In the genomic region with DNA sequence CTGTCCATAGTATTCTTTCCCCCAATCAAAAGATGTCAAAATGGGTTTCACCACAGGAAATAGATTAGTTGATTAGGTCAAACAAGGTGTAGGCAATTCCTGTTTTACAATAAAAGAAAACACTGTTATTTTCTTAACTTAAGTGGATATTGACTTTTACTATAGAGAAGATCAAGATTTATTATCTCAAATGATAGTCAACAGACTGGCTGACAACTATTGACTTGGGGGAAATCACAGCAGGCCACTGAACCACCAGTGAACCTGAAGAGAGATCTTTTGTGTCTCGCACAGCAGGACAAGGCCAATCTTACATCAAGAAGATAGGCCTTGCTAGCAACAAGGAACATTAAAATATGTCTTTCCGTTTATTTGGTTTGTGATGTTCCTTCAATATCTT, we compare ENCODE assay signal across 2 cellular contexts.
TF ChIP-seq lines count a peak whose summit lies in the region.

No MANE protein-coding gene starts in this region.

TF ChIP-seq in GM23338, 12 proteins besides CTCF, POLR2A, EP300 and RAD21 (continued from another document):
- TF ChIP-seq, protein P1, sequence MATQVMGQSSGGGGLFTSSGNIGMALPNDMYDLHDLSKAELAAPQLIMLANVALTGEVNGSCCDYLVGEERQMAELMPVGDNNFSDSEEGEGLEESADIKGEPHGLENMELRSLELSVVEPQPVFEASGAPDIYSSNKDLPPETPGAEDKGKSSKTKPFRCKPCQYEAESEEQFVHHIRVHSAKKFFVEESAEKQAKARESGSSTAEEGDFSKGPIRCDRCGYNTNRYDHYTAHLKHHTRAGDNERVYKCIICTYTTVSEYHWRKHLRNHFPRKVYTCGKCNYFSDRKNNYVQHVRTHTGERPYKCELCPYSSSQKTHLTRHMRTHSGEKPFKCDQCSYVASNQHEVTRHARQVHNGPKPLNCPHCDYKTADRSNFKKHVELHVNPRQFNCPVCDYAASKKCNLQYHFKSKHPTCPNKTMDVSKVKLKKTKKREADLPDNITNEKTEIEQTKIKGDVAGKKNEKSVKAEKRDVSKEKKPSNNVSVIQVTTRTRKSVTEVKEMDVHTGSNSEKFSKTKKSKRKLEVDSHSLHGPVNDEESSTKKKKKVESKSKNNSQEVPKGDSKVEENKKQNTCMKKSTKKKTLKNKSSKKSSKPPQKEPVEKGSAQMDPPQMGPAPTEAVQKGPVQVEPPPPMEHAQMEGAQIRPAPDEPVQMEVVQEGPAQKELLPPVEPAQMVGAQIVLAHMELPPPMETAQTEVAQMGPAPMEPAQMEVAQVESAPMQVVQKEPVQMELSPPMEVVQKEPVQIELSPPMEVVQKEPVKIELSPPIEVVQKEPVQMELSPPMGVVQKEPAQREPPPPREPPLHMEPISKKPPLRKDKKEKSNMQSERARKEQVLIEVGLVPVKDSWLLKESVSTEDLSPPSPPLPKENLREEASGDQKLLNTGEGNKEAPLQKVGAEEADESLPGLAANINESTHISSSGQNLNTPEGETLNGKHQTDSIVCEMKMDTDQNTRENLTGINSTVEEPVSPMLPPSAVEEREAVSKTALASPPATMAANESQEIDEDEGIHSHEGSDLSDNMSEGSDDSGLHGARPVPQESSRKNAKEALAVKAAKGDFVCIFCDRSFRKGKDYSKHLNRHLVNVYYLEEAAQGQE (IDR thresholded peaks at IDR 0.05; ENCODE audit: unreplicated experiment), result no peak
- no peak for TF ChIP-seq EZH2phosphoT487 (IDR thresholded peaks at IDR 0.05; ENCODE audit: unreplicated experiment)
TF ChIP-seq in GM23338: peak in this region for 0.

TF ChIP-seq in H1, 55 proteins besides CTCF, POLR2A, EP300 and RAD21 (continued from another document):
- TF ChIP-seq, protein P2, sequence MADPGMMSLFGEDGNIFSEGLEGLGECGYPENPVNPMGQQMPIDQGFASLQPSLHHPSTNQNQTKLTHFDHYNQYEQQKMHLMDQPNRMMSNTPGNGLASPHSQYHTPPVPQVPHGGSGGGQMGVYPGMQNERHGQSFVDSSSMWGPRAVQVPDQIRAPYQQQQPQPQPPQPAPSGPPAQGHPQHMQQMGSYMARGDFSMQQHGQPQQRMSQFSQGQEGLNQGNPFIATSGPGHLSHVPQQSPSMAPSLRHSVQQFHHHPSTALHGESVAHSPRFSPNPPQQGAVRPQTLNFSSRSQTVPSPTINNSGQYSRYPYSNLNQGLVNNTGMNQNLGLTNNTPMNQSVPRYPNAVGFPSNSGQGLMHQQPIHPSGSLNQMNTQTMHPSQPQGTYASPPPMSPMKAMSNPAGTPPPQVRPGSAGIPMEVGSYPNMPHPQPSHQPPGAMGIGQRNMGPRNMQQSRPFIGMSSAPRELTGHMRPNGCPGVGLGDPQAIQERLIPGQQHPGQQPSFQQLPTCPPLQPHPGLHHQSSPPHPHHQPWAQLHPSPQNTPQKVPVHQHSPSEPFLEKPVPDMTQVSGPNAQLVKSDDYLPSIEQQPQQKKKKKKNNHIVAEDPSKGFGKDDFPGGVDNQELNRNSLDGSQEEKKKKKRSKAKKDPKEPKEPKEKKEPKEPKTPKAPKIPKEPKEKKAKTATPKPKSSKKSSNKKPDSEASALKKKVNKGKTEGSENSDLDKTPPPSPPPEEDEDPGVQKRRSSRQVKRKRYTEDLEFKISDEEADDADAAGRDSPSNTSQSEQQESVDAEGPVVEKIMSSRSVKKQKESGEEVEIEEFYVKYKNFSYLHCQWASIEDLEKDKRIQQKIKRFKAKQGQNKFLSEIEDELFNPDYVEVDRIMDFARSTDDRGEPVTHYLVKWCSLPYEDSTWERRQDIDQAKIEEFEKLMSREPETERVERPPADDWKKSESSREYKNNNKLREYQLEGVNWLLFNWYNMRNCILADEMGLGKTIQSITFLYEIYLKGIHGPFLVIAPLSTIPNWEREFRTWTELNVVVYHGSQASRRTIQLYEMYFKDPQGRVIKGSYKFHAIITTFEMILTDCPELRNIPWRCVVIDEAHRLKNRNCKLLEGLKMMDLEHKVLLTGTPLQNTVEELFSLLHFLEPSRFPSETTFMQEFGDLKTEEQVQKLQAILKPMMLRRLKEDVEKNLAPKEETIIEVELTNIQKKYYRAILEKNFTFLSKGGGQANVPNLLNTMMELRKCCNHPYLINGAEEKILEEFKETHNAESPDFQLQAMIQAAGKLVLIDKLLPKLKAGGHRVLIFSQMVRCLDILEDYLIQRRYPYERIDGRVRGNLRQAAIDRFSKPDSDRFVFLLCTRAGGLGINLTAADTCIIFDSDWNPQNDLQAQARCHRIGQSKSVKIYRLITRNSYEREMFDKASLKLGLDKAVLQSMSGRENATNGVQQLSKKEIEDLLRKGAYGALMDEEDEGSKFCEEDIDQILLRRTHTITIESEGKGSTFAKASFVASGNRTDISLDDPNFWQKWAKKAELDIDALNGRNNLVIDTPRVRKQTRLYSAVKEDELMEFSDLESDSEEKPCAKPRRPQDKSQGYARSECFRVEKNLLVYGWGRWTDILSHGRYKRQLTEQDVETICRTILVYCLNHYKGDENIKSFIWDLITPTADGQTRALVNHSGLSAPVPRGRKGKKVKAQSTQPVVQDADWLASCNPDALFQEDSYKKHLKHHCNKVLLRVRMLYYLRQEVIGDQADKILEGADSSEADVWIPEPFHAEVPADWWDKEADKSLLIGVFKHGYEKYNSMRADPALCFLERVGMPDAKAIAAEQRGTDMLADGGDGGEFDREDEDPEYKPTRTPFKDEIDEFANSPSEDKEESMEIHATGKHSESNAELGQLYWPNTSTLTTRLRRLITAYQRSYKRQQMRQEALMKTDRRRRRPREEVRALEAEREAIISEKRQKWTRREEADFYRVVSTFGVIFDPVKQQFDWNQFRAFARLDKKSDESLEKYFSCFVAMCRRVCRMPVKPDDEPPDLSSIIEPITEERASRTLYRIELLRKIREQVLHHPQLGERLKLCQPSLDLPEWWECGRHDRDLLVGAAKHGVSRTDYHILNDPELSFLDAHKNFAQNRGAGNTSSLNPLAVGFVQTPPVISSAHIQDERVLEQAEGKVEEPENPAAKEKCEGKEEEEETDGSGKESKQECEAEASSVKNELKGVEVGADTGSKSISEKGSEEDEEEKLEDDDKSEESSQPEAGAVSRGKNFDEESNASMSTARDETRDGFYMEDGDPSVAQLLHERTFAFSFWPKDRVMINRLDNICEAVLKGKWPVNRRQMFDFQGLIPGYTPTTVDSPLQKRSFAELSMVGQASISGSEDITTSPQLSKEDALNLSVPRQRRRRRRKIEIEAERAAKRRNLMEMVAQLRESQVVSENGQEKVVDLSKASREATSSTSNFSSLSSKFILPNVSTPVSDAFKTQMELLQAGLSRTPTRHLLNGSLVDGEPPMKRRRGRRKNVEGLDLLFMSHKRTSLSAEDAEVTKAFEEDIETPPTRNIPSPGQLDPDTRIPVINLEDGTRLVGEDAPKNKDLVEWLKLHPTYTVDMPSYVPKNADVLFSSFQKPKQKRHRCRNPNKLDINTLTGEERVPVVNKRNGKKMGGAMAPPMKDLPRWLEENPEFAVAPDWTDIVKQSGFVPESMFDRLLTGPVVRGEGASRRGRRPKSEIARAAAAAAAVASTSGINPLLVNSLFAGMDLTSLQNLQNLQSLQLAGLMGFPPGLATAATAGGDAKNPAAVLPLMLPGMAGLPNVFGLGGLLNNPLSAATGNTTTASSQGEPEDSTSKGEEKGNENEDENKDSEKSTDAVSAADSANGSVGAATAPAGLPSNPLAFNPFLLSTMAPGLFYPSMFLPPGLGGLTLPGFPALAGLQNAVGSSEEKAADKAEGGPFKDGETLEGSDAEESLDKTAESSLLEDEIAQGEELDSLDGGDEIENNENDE (IDR thresholded peaks at IDR 0.05; ENCODE audit: insufficient replicate concordance, low read length), result peak; percentile 24
